Comparison of ENCODE assay signal across 1 cellular context in the genomic region with DNA sequence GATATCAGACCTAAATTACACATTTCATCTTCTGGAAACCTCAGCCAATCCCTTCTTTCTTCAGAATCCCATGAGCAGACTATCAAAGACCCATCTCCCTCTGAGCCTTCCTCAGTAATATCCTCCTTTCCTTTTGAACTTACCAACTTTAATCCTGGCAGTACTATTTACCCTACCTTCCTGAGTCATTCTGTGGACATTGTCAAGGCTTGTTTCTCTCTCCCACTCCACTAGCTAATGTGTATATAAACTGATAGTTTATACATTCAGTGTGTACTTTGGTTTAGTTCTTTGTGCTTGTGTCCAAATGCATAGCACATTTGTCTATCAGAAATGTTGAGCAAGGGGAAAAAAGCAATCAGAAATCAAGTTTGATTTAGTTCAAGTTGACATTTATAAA.
TF ChIP-seq lines count a peak whose summit lies in the region.

No MANE protein-coding gene starts in this region.

TF ChIP-seq in HepG2, 621 proteins besides CTCF, POLR2A, EP300 and RAD21 (continued from another document):
- TF ChIP-seq ZNF530 (CRISPR knock-in tag; IDR thresholded peaks at IDR 0.05; ENCODE audit: low read depth) (no peak), MED1 (CRISPR knock-in tag; IDR thresholded peaks at IDR 0.05) (no peak), ZNF12 (CRISPR knock-in tag; IDR thresholded peaks at IDR 0.05) (no peak), HDAC6 (IDR thresholded peaks at IDR 0.05; ENCODE audit: low read depth, low read length) (no peak)
TF ChIP-seq in HepG2: peak in this region for 0.
